Comparison of ENCODE assay signal across 17 cellular contexts in genomic region chr5:96986450-96986849, GRCh38. TPM values are rescaled to one million over a fixed set of nuclear protein-coding genes. Genes with fewer than 3 reads are reported as not detected.
DNase-seq lines count a peak whose midpoint lies in the region; ATAC-seq and TF ChIP-seq lines count a peak whose summit lies in the region.
"Had no signal": no experiment of that assay in that cellular context is flagged by ENCODE, and none has a peak within 500 bp of the region (broad histone marks: within the 10 kb centered on the region; RNA-seq: fewer than 3 reads in every experiment).

No MANE protein-coding gene starts in this region.

- peaks cover 53% of the 10 kb centered on the region for H3K36me3 Mint-ChIP-seq in activated CD8-positive, alpha-beta T cell treated with anti-CD3 and anti-CD28 coated beads for 36 hours (ENCODE audit: low read depth)
- peaks cover 72% of the 10 kb centered on the region for H3K36me3 Mint-ChIP-seq in activated CD8-positive, alpha-beta T cell treated with anti-CD3 and anti-CD28 coated beads, Interleukin-2, amount 10 ng/mL, durations not matched to agents 7 days and 5 days (ENCODE audit: low read depth)
- peaks cover 0 to 79% (median 19%) of the 10 kb centered on the region in 3 donors for H3K36me3 Mint-ChIP-seq in CD8-positive, alpha-beta memory T cell
- H3K36me3 Mint-ChIP-seq in activated naive CD8-positive, alpha-beta T cell treated with anti-CD3 and anti-CD28 coated beads, Interleukin-2, amount 50 U/mL, for 24 hours (ENCODE audit: low read depth): peaks cover 44% of the 10 kb centered on the region
- peaks cover 19% of the 10 kb centered on the region for H3K36me3 Mint-ChIP-seq in neural progenitor cell

- no peaks in the 10 kb centered on the region for H3K27me3 ChIP-seq in CD8-positive, alpha-beta memory T cell (ENCODE audit: insufficient read depth, low read length, poor library complexity, severe bottlenecking)
- H3K27me3 ChIP-seq in neutrophil (no peaks in the 10 kb centered on the region), neural progenitor cell (no peaks in the 10 kb centered on the region)
- H3K27me3 ChIP-seq: SJSA1 had no signal

- peaks cover under 1% of the 10 kb centered on the region for H3K9me3 Mint-ChIP-seq in activated CD8-positive, alpha-beta T cell treated with anti-CD3 and anti-CD28 coated beads for 36 hours
- H3K9me3 Mint-ChIP-seq in activated CD8-positive, alpha-beta T cell treated with anti-CD3 and anti-CD28 coated beads, Interleukin-2, amount 10 ng/mL, durations not matched to agents 7 days and 5 days (ENCODE audit: insufficient read depth): no peaks in the 10 kb centered on the region
- no peaks in the 10 kb centered on the region for H3K9me3 Mint-ChIP-seq in CD8-positive, alpha-beta memory T cell
- no peaks in the 10 kb centered on the region for H3K9me3 Mint-ChIP-seq in activated naive CD8-positive, alpha-beta T cell treated with anti-CD3 and anti-CD28 coated beads, Interleukin-2, amount 50 U/mL, for 24 hours
- H3K9me3 Mint-ChIP-seq in neural progenitor cell: no peaks in the 10 kb centered on the region

- no peak overlapping the region for H3K27ac ChIP-seq in CD8-positive, alpha-beta memory T cell (ENCODE audit: low read depth, low read length)
- H3K27ac ChIP-seq in neutrophil (peak overlapping the region; percentile 11), neural progenitor cell (no peak overlapping the region)
- H3K27ac ChIP-seq: GM23248, HL-60, KMS-11, SJSA1 had no signal

- H2AFZ ChIP-seq in neural progenitor cell (replicated peaks): no peak overlapping the region
- H2AFZ ChIP-seq: GM23248 had no signal

- no peaks in the 10 kb centered on the region for H3K79me2 ChIP-seq in neural progenitor cell (ENCODE audit: low read depth)

- TF ChIP-seq CTCF in activated CD8-positive, alpha-beta T cell treated with anti-CD3 and anti-CD28 coated beads for 36 hours (IDR thresholded peaks at IDR 0.05): no peak
- no peak for TF ChIP-seq CTCF in neutrophil (IDR thresholded peaks at IDR 0.05)
- no peak for TF ChIP-seq CTCF in neural progenitor cell (IDR thresholded peaks at IDR 0.05)

- no peak overlapping the region for H3K4me3 ChIP-seq in CD8-positive, alpha-beta memory T cell (ENCODE audit: low read length)
- H3K4me3 ChIP-seq in neutrophil (ENCODE audit: low read depth in 1 of 2, low read length in 1 of 2): no peak overlapping the region
- no peak overlapping the region for H3K4me3 ChIP-seq in neural progenitor cell
- H3K4me3 ChIP-seq: GM23248, SJSA1 had no signal

- peak; percentile 57 for ATAC-seq in activated CD8-positive, alpha-beta T cell treated with anti-CD3 and anti-CD28 coated beads for 36 hours
- no peak for ATAC-seq in activated CD8-positive, alpha-beta T cell treated with anti-CD3 and anti-CD28 coated beads, Interleukin-2, amount 10 ng/mL, durations not matched to agents 7 days and 5 days
- peak; percentile 73 for ATAC-seq in activated naive CD8-positive, alpha-beta T cell treated with anti-CD3 and anti-CD28 coated beads, Interleukin-2, amount 50 U/mL, for 24 hours
- ATAC-seq in left colon: no peak
- ATAC-seq: PC-3 had no signal

- POLR2A ChIA-PET in activated CD8-positive, alpha-beta T cell treated with anti-CD3 and anti-CD28 coated beads for 36 hours (lab: Charles Lee): interaction anchor here (1.0 kb wide), 1 partner anchor 160 kb away, joined by 3 read pairs; no protein-coding TSS in a partner anchor
- POLR2A ChIA-PET in activated CD8-positive, alpha-beta T cell treated with anti-CD3 and anti-CD28 coated beads, Interleukin-2, amount 10 ng/mL, durations not matched to agents 7 days and 5 days (lab: Charles Lee): interaction anchor here (0.7 to 1.1 kb wide), 2 partner anchors 51 to 1040 kb away, joined by 3 read pairs; no protein-coding TSS in a partner anchor
- POLR2A ChIA-PET in CD8-positive, alpha-beta memory T cell (lab: Charles Lee): no interaction called here

- no peak for DNase-seq in activated CD8-positive, alpha-beta T cell treated with anti-CD3 and anti-CD28 coated beads for 36 hours
- no peak for DNase-seq in activated CD8-positive, alpha-beta T cell treated with anti-CD3 and anti-CD28 coated beads, Interleukin-2, amount 10 ng/mL, durations not matched to agents 7 days and 5 days
- DNase-seq in CD8-positive, alpha-beta memory T cell: no peak
- no peak for DNase-seq in activated naive CD8-positive, alpha-beta T cell treated with anti-CD3 and anti-CD28 coated beads, Interleukin-2, amount 50 U/mL, for 24 hours
- no peak for DNase-seq in neural progenitor cell (ENCODE audit: low spot score)
- DNase-seq in AG08396 (ENCODE audit: low spot score): no peak
- DNase-seq in left colon: no peak
- DNase-seq: AML-193, GF-D8, GM23248, NCI-H1436, NCI-H446, PC-3 had no signal

- H3K4me2 ChIP-seq in neural progenitor cell: no peak overlapping the region
- H3K4me2 ChIP-seq: KMS-11 had no signal

- H3K9me3 ChIP-seq in CD8-positive, alpha-beta memory T cell (ENCODE audit: low read length): no peaks in the 10 kb centered on the region
- no peaks in the 10 kb centered on the region for H3K9me3 ChIP-seq in neutrophil
- H3K9me3 ChIP-seq in neural progenitor cell (ENCODE audit: low read depth): no peaks in the 10 kb centered on the region
- H3K9me3 ChIP-seq: SJSA1 had no signal

- intact Hi-C loops in activated CD8-positive, alpha-beta T cell treated with anti-CD3 and anti-CD28 coated beads for 36 hours (cut with micrococcal nuclease): no loop called here
- intact Hi-C loops in left colon (cut with DNase I, micrococcal nuclease): no loop called here

- no peaks in the 10 kb centered on the region for H3K27me3 Mint-ChIP-seq in activated CD8-positive, alpha-beta T cell treated with anti-CD3 and anti-CD28 coated beads for 36 hours
- no peaks in the 10 kb centered on the region for H3K27me3 Mint-ChIP-seq in activated CD8-positive, alpha-beta T cell treated with anti-CD3 and anti-CD28 coated beads, Interleukin-2, amount 10 ng/mL, durations not matched to agents 7 days and 5 days (ENCODE audit: low read depth)
- H3K27me3 Mint-ChIP-seq in CD8-positive, alpha-beta memory T cell: no peaks in the 10 kb centered on the region
- no peaks in the 10 kb centered on the region for H3K27me3 Mint-ChIP-seq in activated naive CD8-positive, alpha-beta T cell treated with anti-CD3 and anti-CD28 coated beads, Interleukin-2, amount 50 U/mL, for 24 hours
- H3K27me3 Mint-ChIP-seq in neural progenitor cell (ENCODE audit: insufficient read depth, low read depth): peaks cover 2% of the 10 kb centered on the region

- H3K9ac ChIP-seq in neural progenitor cell: no peak overlapping the region
- H3K9ac ChIP-seq: GM23248, KMS-11 had no signal

- H3K36me3 ChIP-seq in CD8-positive, alpha-beta memory T cell (ENCODE audit: insufficient read depth, low read length): peaks cover 26% of the 10 kb centered on the region
- H3K36me3 ChIP-seq in neutrophil (peaks cover 35% of the 10 kb centered on the region), neural progenitor cell (no peaks in the 10 kb centered on the region)

- peak overlapping the region; percentile 36 for H3K27ac Mint-ChIP-seq in activated CD8-positive, alpha-beta T cell treated with anti-CD3 and anti-CD28 coated beads for 36 hours
- no peak overlapping the region for H3K27ac Mint-ChIP-seq in activated CD8-positive, alpha-beta T cell treated with anti-CD3 and anti-CD28 coated beads, Interleukin-2, amount 10 ng/mL, durations not matched to agents 7 days and 5 days
- H3K27ac Mint-ChIP-seq in CD8-positive, alpha-beta memory T cell: peak overlapping the region in 5 of 8 donors; percentile 5 to 61 (median 20)
- H3K27ac Mint-ChIP-seq in activated naive CD8-positive, alpha-beta T cell treated with anti-CD3 and anti-CD28 coated beads, Interleukin-2, amount 50 U/mL, for 24 hours: no peak overlapping the region
- H3K27ac Mint-ChIP-seq in neural progenitor cell: no peak overlapping the region

- H4K20me1 ChIP-seq in neural progenitor cell (ENCODE audit: low read depth): no peaks in the 10 kb centered on the region

- H3K4me3 Mint-ChIP-seq in activated CD8-positive, alpha-beta T cell treated with anti-CD3 and anti-CD28 coated beads for 36 hours: no peak overlapping the region
- no peak overlapping the region for H3K4me3 Mint-ChIP-seq in activated CD8-positive, alpha-beta T cell treated with anti-CD3 and anti-CD28 coated beads, Interleukin-2, amount 10 ng/mL, durations not matched to agents 7 days and 5 days
- no peak overlapping the region for H3K4me3 Mint-ChIP-seq in CD8-positive, alpha-beta memory T cell
- no peak overlapping the region for H3K4me3 Mint-ChIP-seq in activated naive CD8-positive, alpha-beta T cell treated with anti-CD3 and anti-CD28 coated beads, Interleukin-2, amount 50 U/mL, for 24 hours
- no peak overlapping the region for H3K4me3 Mint-ChIP-seq in neural progenitor cell

- CTCF ChIA-PET in activated CD8-positive, alpha-beta T cell treated with anti-CD3 and anti-CD28 coated beads for 36 hours (lab: Charles Lee): interaction anchor here (0.6 to 3.7 kb wide), 8 partner anchors 9 to 176 kb away, joined by 3 to 18 read pairs (median 4); no protein-coding TSS in a partner anchor
- CTCF ChIA-PET in activated CD8-positive, alpha-beta T cell treated with anti-CD3 and anti-CD28 coated beads, Interleukin-2, amount 10 ng/mL, durations not matched to agents 7 days and 5 days (lab: Charles Lee): interaction anchor here (1.2 to 4.6 kb wide), 4 partner anchors 9 to 234 kb away, joined by 5 to 19 read pairs (median 7); no protein-coding TSS in a partner anchor
- CTCF ChIA-PET in CD8-positive, alpha-beta memory T cell (lab: Charles Lee): interaction anchor here (2.1 kb wide), 1 partner anchor 24 kb away, joined by 5 read pairs; no protein-coding TSS in a partner anchor

- H3K4me1 ChIP-seq in CD8-positive, alpha-beta memory T cell (ENCODE audit: insufficient read depth, low read length): peaks cover 6% of the 10 kb centered on the region
- H3K4me1 ChIP-seq in neutrophil (ENCODE audit: control insufficient read depth in 1 of 2, insufficient read depth in 1 of 2, low read depth in 1 of 2, low read length in 1 of 2) (peaks cover 0 to 4% of the 10 kb centered on the region in 2 experiments), neural progenitor cell (peaks cover 14% of the 10 kb centered on the region)
- H3K4me1 ChIP-seq: SJSA1 had no signal

- peaks cover 58% of the 10 kb centered on the region for H3K4me1 Mint-ChIP-seq in activated CD8-positive, alpha-beta T cell treated with anti-CD3 and anti-CD28 coated beads for 36 hours (ENCODE audit: low read depth)
- peaks cover 33% of the 10 kb centered on the region for H3K4me1 Mint-ChIP-seq in activated CD8-positive, alpha-beta T cell treated with anti-CD3 and anti-CD28 coated beads, Interleukin-2, amount 10 ng/mL, durations not matched to agents 7 days and 5 days (ENCODE audit: low read depth)
- peaks cover 56 to 84% (median 74%) of the 10 kb centered on the region in 3 donors for H3K4me1 Mint-ChIP-seq in CD8-positive, alpha-beta memory T cell
- peaks cover 32% of the 10 kb centered on the region for H3K4me1 Mint-ChIP-seq in activated naive CD8-positive, alpha-beta T cell treated with anti-CD3 and anti-CD28 coated beads, Interleukin-2, amount 50 U/mL, for 24 hours
- H3K4me1 Mint-ChIP-seq in neural progenitor cell: peaks cover 4% of the 10 kb centered on the region

- H3F3A ChIP-seq in neural progenitor cell (ENCODE audit: low read depth): no peaks in the 10 kb centered on the region

RNA-seq across cellular contexts. Expression of gene LNPEP, which starts 50.6 kb away (rescaled TPM):
- 10 to 100 TPM; 51.2 to 53.7 TPM for total RNA-seq in activated CD8-positive, alpha-beta T cell treated with anti-CD3 and anti-CD28 coated beads for 36 hours
- 10 to 100 TPM; 85.9 to 90.1 TPM for total RNA-seq in activated CD8-positive, alpha-beta T cell treated with anti-CD3 and anti-CD28 coated beads, Interleukin-2, amount 10 ng/mL, durations not matched to agents 7 days and 5 days
- 10 to 100 TPM; 37.6 to 40.5 TPM for total RNA-seq in CD8-positive, alpha-beta memory T cell
- 40.1 TPM for polyA plus RNA-seq in CD8-positive, alpha-beta memory T cell
- total RNA-seq in neural progenitor cell (ENCODE audit: low replicate concordance): 7.0 and 19.6 TPM in 2 replicates
- 10 to 100 TPM; 32.2 to 34.4 TPM for total RNA-seq in left colon

Comparison
In these comparisons a context has a peak if more than half of its experiments do, and no peak if none do; other contexts are left out.
1. ATAC-seq: peak in activated CD8-positive, alpha-beta T cell treated with anti-CD3 and anti-CD28 coated beads for 36 hours (single experiment) and activated naive CD8-positive, alpha-beta T cell treated with anti-CD3 and anti-CD28 coated beads, Interleukin-2, amount 50 U/mL, for 24 hours (single experiment); none in activated CD8-positive, alpha-beta T cell treated with anti-CD3 and anti-CD28 coated beads, Interleukin-2, amount 10 ng/mL, durations not matched to agents 7 days and 5 days (single experiment) and left colon (single experiment).
2. H3K27ac Mint-ChIP-seq: peak in activated CD8-positive, alpha-beta T cell treated with anti-CD3 and anti-CD28 coated beads for 36 hours (single experiment) and CD8-positive, alpha-beta memory T cell (5 of 8); none in activated CD8-positive, alpha-beta T cell treated with anti-CD3 and anti-CD28 coated beads, Interleukin-2, amount 10 ng/mL, durations not matched to agents 7 days and 5 days (single experiment), activated naive CD8-positive, alpha-beta T cell treated with anti-CD3 and anti-CD28 coated beads, Interleukin-2, amount 50 U/mL, for 24 hours (single experiment) and neural progenitor cell (single experiment).